Comparison of ENCODE assay signal across 8 cellular contexts in the genomic region with DNA sequence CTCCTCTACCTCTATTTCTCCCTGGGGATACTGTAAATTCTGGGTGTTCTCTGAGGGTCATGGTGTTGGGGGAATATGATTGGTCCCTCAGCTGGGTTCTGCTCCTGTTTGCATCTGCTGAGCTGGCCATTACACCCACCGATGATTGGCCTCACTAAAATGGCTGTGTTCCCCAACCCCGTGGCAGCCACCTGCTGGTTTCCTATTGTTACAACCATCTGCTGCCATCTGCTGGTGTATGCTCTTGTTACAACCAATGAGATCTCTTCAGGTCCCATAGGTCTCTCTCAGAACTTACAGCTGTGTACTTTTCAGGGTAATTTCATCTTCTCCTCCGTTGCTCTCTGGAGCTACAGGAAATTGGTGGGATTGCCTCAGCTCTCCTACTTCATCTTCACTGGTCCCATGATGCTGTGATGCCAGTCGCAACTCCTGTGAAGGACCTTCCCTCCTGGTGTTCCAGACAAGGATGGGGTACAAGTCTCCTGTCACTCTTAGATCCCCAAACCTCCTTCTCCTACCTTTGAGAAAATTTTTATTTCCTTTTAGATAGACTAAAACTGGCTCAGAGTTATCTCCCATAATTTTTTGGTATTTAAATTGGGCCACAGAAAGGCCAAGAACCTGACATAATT.
A peak's percentile ranks its signal among the peaks of the same experiment; 100 is the strongest.
DNase-seq lines count a peak whose midpoint lies in the region; ATAC-seq, FAIRE-seq and TF ChIP-seq lines count a peak whose summit lies in the region.

No MANE protein-coding gene starts in this region.

- in situ Hi-C loops in HepG2 (cut with HindIII; ENCODE audit: extremely low pct_ligation_motif_present, low pct_unique_long_range_greater_than_20kb) = loop anchor here (25.0 kb wide), 2 partner anchors 260 to 885 kb away; no protein-coding TSS in a partner anchor

- H3K4me2 ChIP-seq in HepG2 (ENCODE audit: low read depth, low read length) = no peak overlapping the region; the same call in 1 of the 2 replicates

- peak; percentile 62 for TF ChIP-seq RAD21 in HepG2 (CRISPR knock-in tag; IDR thresholded peaks at IDR 0.05)

- H3K27me3 ChIP-seq in CD4-positive, CD25-positive, alpha-beta regulatory T cell (ENCODE audit: control insufficient read depth, insufficient read depth, low read length) = no peaks in the 10 kb centered on the region
- H3K27me3 ChIP-seq in HepG2 (ENCODE audit: control insufficient read depth in 1 of 2, insufficient read depth in 2 of 2, low read length in 2 of 2) = no peaks in the 10 kb centered on the region

- no peaks in the 10 kb centered on the region for H3K9me3 ChIP-seq in CD4-positive, CD25-positive, alpha-beta regulatory T cell (ENCODE audit: control insufficient read depth in 2 of 2, low read length in 2 of 2)
- no peaks in the 10 kb centered on the region for H3K9me3 ChIP-seq in HepG2 (ENCODE audit: low read length)

- no peaks in the 10 kb centered on the region for H3K9me3 Mint-ChIP-seq in CD4-positive, CD25-positive, alpha-beta regulatory T cell

- H4K20me1 ChIP-seq in HepG2 (ENCODE audit: insufficient read depth, low read length) = no peaks in the 10 kb centered on the region

- BruUV-seq in HepG2 (replicated peaks; lab: Mats Ljungman, UMichigan) = no TSS peak

- H3K27ac ChIP-seq in CD4-positive, CD25-positive, alpha-beta regulatory T cell (ENCODE audit: insufficient read depth, low read length, poor library complexity, severe bottlenecking) = no peak overlapping the region
- no peak overlapping the region for H3K27ac ChIP-seq in HepG2 (ENCODE audit: extremely low read length, insufficient read depth, low read length)

- H3K4me1 ChIP-seq in CD4-positive, CD25-positive, alpha-beta regulatory T cell (ENCODE audit: control insufficient read depth, insufficient read depth, low read length, poor library complexity, severe bottlenecking) = no peaks in the 10 kb centered on the region
- no peaks in the 10 kb centered on the region for H3K4me1 ChIP-seq in HepG2 (ENCODE audit: insufficient read depth, low read length)

- peak; percentile 93 for TF ChIP-seq CTCF in choroid plexus epithelial cell (conservative IDR thresholded peaks at IDR 0.05; ENCODE audit: low read depth, low read length)
- TF ChIP-seq CTCF in HepG2 (CRISPR knock-in tag; IDR thresholded peaks at IDR 0.05) = peak; percentile 89

- POLR2A ChIA-PET in HepG2 (lab: Yijun Ruan, JAX) = no interaction called here

- ATAC-seq in CD4-positive, CD25-positive, alpha-beta regulatory T cell (ENCODE audit: low read depth in 2 of 2) = peak; percentile 80 to 88
- ATAC-seq in GM19397 (IDR thresholded peaks at IDR 0.05; ENCODE audit: unreplicated experiment) (peak; percentile 100), HG03457 (IDR thresholded peaks at IDR 0.05; ENCODE audit: unreplicated experiment) (peak; percentile 99), HepG2 (peak; percentile 100)

- H2AFZ ChIP-seq in HepG2 (ENCODE audit: low read length) = no peak overlapping the region

- TF ChIP-seq EP300 in HepG2 (IDR thresholded peaks at IDR 0.05; ENCODE audit: low read depth in 2 of 2, low read length in 2 of 2) = no peak
- TF ChIP-seq EP300 in HepG2 (CRISPR knock-in tag; IDR thresholded peaks at IDR 0.05; ENCODE audit: borderline replicate concordance) = no peak

- no peak overlapping the region for H3K9ac ChIP-seq in HepG2 (ENCODE audit: insufficient read depth, low read depth, low read length)

- peaks cover 0 to 5% (median 3%) of the 10 kb centered on the region in 4 donors for H3K4me1 Mint-ChIP-seq in CD4-positive, CD25-positive, alpha-beta regulatory T cell

- intact Hi-C loops in HepG2 (cut with micrococcal nuclease; ENCODE audit: unreplicated experiment) = loop anchor here (1.0 to 5.0 kb wide), 5 partner anchors 18 to 872 kb away; no protein-coding TSS in a partner anchor

- FAIRE-seq in HepG2 (lab: Jason Lieb, UNC) = peak; percentile 39

- H3K4me3 Mint-ChIP-seq in CD4-positive, CD25-positive, alpha-beta regulatory T cell = peak overlapping the region in 1 of 4 donors; percentile 13

- no peaks in the 10 kb centered on the region for H3K79me2 ChIP-seq in HepG2 (ENCODE audit: insufficient read depth, low read length)

- TF ChIP-seq POLR2A in HepG2 (IDR thresholded peaks at IDR 0.05; ENCODE audit: insufficient read depth in 1 of 2, low read depth in 2 of 2, low read length in 2 of 2) = no peak

- no peak overlapping the region for H3K4me3 ChIP-seq in CD4-positive, CD25-positive, alpha-beta regulatory T cell (ENCODE audit: low read depth, low read length)
- no peak overlapping the region for H3K4me3 ChIP-seq in choroid plexus epithelial cell (ENCODE audit: low read depth, low read length)
- H3K4me3 ChIP-seq in HepG2 (replicated peaks in 1 of 3; ENCODE audit: insufficient read depth in 1 of 3, low read depth in 2 of 3, low read length in 3 of 3) = no peak overlapping the region

- H3K27ac Mint-ChIP-seq in CD4-positive, CD25-positive, alpha-beta regulatory T cell = peak overlapping the region in 2 of 3 donors; percentile 9 to 65

- peaks cover 6% of the 10 kb centered on the region for H3K27me3 Mint-ChIP-seq in CD4-positive, CD25-positive, alpha-beta regulatory T cell

- WGBS in HepG2 (ENCODE audit: low lambda C conversion rate) = 17% methylated on average over 4 of the region's 4 CpGs

- no peaks in the 10 kb centered on the region for H3K36me3 Mint-ChIP-seq in CD4-positive, CD25-positive, alpha-beta regulatory T cell

- CTCF ChIA-PET in HepG2 (lab: Yijun Ruan, JAX; ENCODE audit: low intra/inter-chr PET ratio, low total read pairs) = interaction anchor here (1.4 to 2.3 kb wide), 4 partner anchors 18 to 872 kb away, joined by 7 to 26 read pairs (median 8); no protein-coding TSS in a partner anchor

- H3K36me3 ChIP-seq in CD4-positive, CD25-positive, alpha-beta regulatory T cell (ENCODE audit: control insufficient read depth, insufficient read depth, low read length) = no peaks in the 10 kb centered on the region
- no peaks in the 10 kb centered on the region for H3K36me3 ChIP-seq in HepG2 (replicated peaks in 1 of 2; ENCODE audit: control insufficient read depth in 1 of 2, insufficient read depth in 2 of 2, low read length in 2 of 2)

- peak; percentile 46 to 80 (median 62) for DNase-seq in CD4-positive, CD25-positive, alpha-beta regulatory T cell
- DNase-seq in NCI-H524 (lab: John Stamatoyannopoulos, UW) = peak; percentile 81 to 92
- peak; percentile 67 to 72 for DNase-seq in activated CD4-positive, alpha-beta T cell treated with anti-CD3 and anti-CD28 coated beads for 4 hours
- DNase-seq in choroid plexus epithelial cell (ENCODE audit: low read depth) = peak; percentile 93
- peak; percentile 81 for DNase-seq in HepG2 (ENCODE audit: low spot score)
- DNase-seq in stimulated activated CD4-positive, alpha-beta T cell treated with anti-CD3 and anti-CD28 coated beads, TNF-alpha, amount 100 ng/mL, for 1 hour (ENCODE audit: low read depth in 3 of 3, low spot score in 1 of 3) = peak; percentile 27 to 40 (median 38)

TF ChIP-seq in HepG2, 621 proteins besides CTCF, POLR2A, EP300 and RAD21 (continues in another document):
- TF ChIP-seq ZNF407 (CRISPR knock-in tag; IDR thresholded peaks at IDR 0.05; ENCODE audit: not compliant biosample characterization) = no peak
- no peak for TF ChIP-seq ZNF431 (CRISPR knock-in tag; IDR thresholded peaks at IDR 0.05; ENCODE audit: borderline replicate concordance, low read depth)
- TF ChIP-seq REPIN1 (CRISPR knock-in tag; IDR thresholded peaks at IDR 0.05; ENCODE audit: borderline replicate concordance, low read depth) = peak; percentile 64

Comparison
In these comparisons a context has a peak if more than half of its experiments do, and no peak if none do; other contexts are left out.
1. DNase-seq: peak in every context shown above with its lines; median percentile 93 in choroid plexus epithelial cell; 86 in NCI-H524; 81 in HepG2; 70 in activated CD4-positive, alpha-beta T cell treated with anti-CD3 and anti-CD28 coated beads for 4 hours; 62 in CD4-positive, CD25-positive, alpha-beta regulatory T cell; 38 in stimulated activated CD4-positive, alpha-beta T cell treated with anti-CD3 and anti-CD28 coated beads, TNF-alpha, amount 100 ng/mL, for 1 hour.